In genomic region chr1:221840511-221841243, GRCh38 we compare ENCODE assay signal across 9 cellular contexts.
DNase-seq lines count a peak whose midpoint lies in the region; ATAC-seq, FAIRE-seq and TF ChIP-seq lines count a peak whose summit lies in the region.
"Had no signal": no experiment of that assay in that cellular context is flagged by ENCODE, and none has a peak within 500 bp of the region (broad histone marks: within the 10 kb centered on the region; RNA-seq: fewer than 3 reads in every experiment).

No MANE protein-coding gene starts in this region.

- no peak overlapping the region for H3K4me3 ChIP-seq in endothelial cell of umbilical vein (replicated peaks in 1 of 3; ENCODE audit: insufficient read depth in 1 of 3, low read depth in 1 of 3, low read length in 3 of 3)
- peak overlapping the region; percentile 14 for H3K4me3 ChIP-seq in skeletal muscle satellite cell (ENCODE audit: low read length)

- H3K36me3 ChIP-seq in endothelial cell of umbilical vein (ENCODE audit: control insufficient read depth in 2 of 2, extremely low read depth in 1 of 2, insufficient read depth in 2 of 2, low read length in 2 of 2): no peaks in the 10 kb centered on the region
- no peaks in the 10 kb centered on the region for H3K36me3 ChIP-seq in skeletal muscle satellite cell (ENCODE audit: insufficient read depth, low read length)

- no peak overlapping the region for H2AFZ ChIP-seq in endothelial cell of umbilical vein (ENCODE audit: low read depth, low read length)

- H3K9ac ChIP-seq in endothelial cell of umbilical vein (replicated peaks; ENCODE audit: extremely low read depth, insufficient read depth, low read length) (no peak overlapping the region), skeletal muscle satellite cell (ENCODE audit: low read depth, low read length) (peak overlapping the region; percentile 77)

- H3K4me1 ChIP-seq in endothelial cell of umbilical vein (ENCODE audit: control insufficient read depth, extremely low read depth, insufficient read depth, low read length) (peaks cover 16% of the 10 kb centered on the region), skeletal muscle satellite cell (ENCODE audit: control insufficient read depth, insufficient read depth, low read length) (peaks cover 39% of the 10 kb centered on the region)

- peak overlapping the region; percentile 4 for H3K27ac ChIP-seq in endothelial cell of umbilical vein (ENCODE audit: insufficient read depth, low read depth, low read length)

- dilution Hi-C loops in endothelial cell of umbilical vein (cut with MboI; ENCODE audit: extremely low pct_ligation_motif_present, low sequenced_read_pairs): no loop called here

- no peaks in the 10 kb centered on the region for H3K9me3 ChIP-seq in endothelial cell of umbilical vein (replicated peaks; ENCODE audit: control insufficient read depth, insufficient read depth, low read length)
- H3K9me3 ChIP-seq in skeletal muscle satellite cell (replicated peaks; ENCODE audit: low read length): no peaks in the 10 kb centered on the region

- POLR2A ChIA-PET in endothelial cell of umbilical vein (lab: Charles Lee): no interaction called here

- H3K79me2 ChIP-seq in endothelial cell of umbilical vein (ENCODE audit: control insufficient read depth, insufficient read depth, low read length): no peaks in the 10 kb centered on the region

- peak; percentile 47 for DNase-seq in DMS53 (lab: John Stamatoyannopoulos, UW)
- DNase-seq in DMS53 treated with DMSO at 0.1 percent for 48 hours (lab: John Stamatoyannopoulos, UW; ENCODE audit: unreplicated experiment): no peak
- DNase-seq in endothelial cell of umbilical vein (ENCODE audit: low read depth, low spot score): no peak
- DNase-seq in NCI-H226: no peak
- DNase-seq in HuH-7.5 (ENCODE audit: low spot score): no peak

- TF ChIP-seq POLR2A in endothelial cell of umbilical vein (IDR thresholded peaks at IDR 0.05; ENCODE audit: low read depth, low read length): no peak

- ATAC-seq in HG03175 (IDR thresholded peaks at IDR 0.05; ENCODE audit: unreplicated experiment): peak; percentile 35
- no peak for ATAC-seq in GM18502 (IDR thresholded peaks at IDR 0.05; ENCODE audit: poor library complexity, unreplicated experiment)

- no peaks in the 10 kb centered on the region for H4K20me1 ChIP-seq in endothelial cell of umbilical vein (replicated peaks; ENCODE audit: control insufficient read depth, extremely low read depth, insufficient read depth, low read length)

- BruUV-seq in endothelial cell of umbilical vein (replicated peaks; lab: Mats Ljungman, UMichigan): no TSS peak

- peak; percentile 8 for FAIRE-seq in endothelial cell of umbilical vein (lab: Jason Lieb, UNC)
- FAIRE-seq: A204.1 had no signal

- no peaks in the 10 kb centered on the region for H3K27me3 ChIP-seq in endothelial cell of umbilical vein (ENCODE audit: control insufficient read depth in 2 of 2, insufficient read depth in 2 of 2, low read length in 2 of 2)
- H3K27me3 ChIP-seq in skeletal muscle satellite cell (ENCODE audit: control insufficient read depth, insufficient read depth, low read length): no peaks in the 10 kb centered on the region

- TF ChIP-seq CTCF in endothelial cell of umbilical vein (IDR thresholded peaks at IDR 0.05; ENCODE audit: extremely low read depth in 1 of 2, insufficient read depth in 1 of 2, low read depth in 1 of 2, low read length in 2 of 2): no peak

- CTCF ChIA-PET in endothelial cell of umbilical vein (lab: Charles Lee): no interaction called here

- no peaks in the 10 kb centered on the region for H3K9me1 ChIP-seq in endothelial cell of umbilical vein (replicated peaks; ENCODE audit: control insufficient read depth, extremely low read depth, insufficient read depth, low read length)

- H3K4me2 ChIP-seq in endothelial cell of umbilical vein (ENCODE audit: insufficient read depth, low read length) (no peak overlapping the region), skeletal muscle satellite cell (ENCODE audit: low read length) (peak overlapping the region; percentile 39)

- intact Hi-C loops in endothelial cell of umbilical vein (cut with micrococcal nuclease): loop anchor here (1.0 to 10.0 kb wide), 3 partner anchors 11 to 1026 kb away; no protein-coding TSS in a partner anchor

TF ChIP-seq in endothelial cell of umbilical vein, 7 proteins besides CTCF, POLR2A, EP300 and RAD21:
- no peak for TF ChIP-seq MYC (IDR thresholded peaks at IDR 0.05; ENCODE audit: low read depth, low read length)
- TF ChIP-seq, protein P1, sequence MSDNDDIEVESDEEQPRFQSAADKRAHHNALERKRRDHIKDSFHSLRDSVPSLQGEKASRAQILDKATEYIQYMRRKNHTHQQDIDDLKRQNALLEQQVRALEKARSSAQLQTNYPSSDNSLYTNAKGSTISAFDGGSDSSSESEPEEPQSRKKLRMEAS (IDR thresholded peaks at IDR 0.05; ENCODE audit: insufficient read depth, insufficient read length): no peak
- TF ChIP-seq POLR2AphosphoS5 (IDR thresholded peaks at IDR 0.05; ENCODE audit: insufficient read depth, low read depth, low read length): no peak
- no peak for TF ChIP-seq FOS (IDR thresholded peaks at IDR 0.05; ENCODE audit: borderline replicate concordance, insufficient read depth, low read length)
- TF ChIP-seq GATA2 (IDR thresholded peaks at IDR 0.05; ENCODE audit: insufficient read depth, insufficient read length, low read depth, low read length): no peak
- no peak for TF ChIP-seq JUN (IDR thresholded peaks at IDR 0.05; ENCODE audit: borderline replicate concordance, insufficient read depth, insufficient read length, low read depth)
- no peak for TF ChIP-seq EZH2 (IDR thresholded peaks at IDR 0.05; ENCODE audit: borderline replicate concordance, low read depth, low read length, severe bottlenecking)
